Comparison of ENCODE assay signal across 8 cellular contexts in the genomic region with DNA sequence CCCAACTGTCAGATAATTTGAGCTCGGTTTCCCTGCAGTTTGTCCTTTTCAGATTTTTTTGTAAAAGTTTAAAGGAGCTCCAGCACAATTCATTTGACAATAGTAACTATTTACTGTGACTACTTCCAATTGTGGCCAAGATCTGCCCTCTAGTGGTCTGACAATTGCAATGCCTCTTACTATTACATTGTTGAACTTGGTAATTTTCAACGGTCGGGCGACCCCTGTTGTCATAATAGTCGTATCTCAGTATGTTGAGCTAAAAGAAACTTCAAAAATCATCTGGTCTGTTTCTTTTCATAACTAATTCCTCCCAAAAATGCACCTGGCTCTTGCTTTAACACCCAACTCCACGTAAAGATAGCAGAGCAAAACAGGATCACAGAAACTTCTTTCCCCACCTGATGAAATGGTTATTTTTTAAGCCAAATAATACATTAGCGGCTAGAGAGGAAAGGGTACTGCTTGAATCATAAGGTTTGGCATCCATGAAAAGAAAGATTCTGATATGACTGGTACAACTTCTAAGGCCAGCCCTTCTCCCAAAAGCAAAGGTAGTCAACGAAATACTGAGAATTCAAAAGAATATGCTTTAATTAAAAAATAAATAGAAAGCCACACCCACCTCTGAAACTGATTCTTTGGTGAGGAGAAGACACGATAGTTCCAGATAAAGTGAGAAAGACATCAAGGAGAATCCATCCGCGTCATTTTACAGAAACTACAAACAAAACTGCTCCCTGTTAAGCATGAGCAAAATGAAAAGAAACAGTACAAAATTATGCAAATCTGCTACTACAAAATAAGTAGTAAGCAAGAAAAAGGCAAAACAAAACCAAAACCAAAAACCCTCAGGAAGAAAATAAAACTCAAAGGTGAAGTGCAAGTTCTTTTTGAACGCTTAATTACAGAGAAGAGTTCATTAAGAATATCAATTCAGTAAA.
DNase-seq lines count a peak whose midpoint lies in the region; TF ChIP-seq lines count a peak whose summit lies in the region.

No MANE protein-coding gene starts in this region.

- H3K4me3 ChIP-seq in GM12864 (ENCODE audit: low read depth, low read length) (peak overlapping the region; percentile 39), prostate gland (no peak overlapping the region), uterus (no peak overlapping the region)

- WGBS in prostate gland, result 32% methylated on average over 12 of the region's 12 CpGs

- peak overlapping the region; percentile 78 for H3K4me3 Mint-ChIP-seq in HFFc6
- H3K4me3 Mint-ChIP-seq in activated naive CD4-positive, alpha-beta T cell treated with anti-CD3 and anti-CD28 coated beads for 36 hours, result no peak overlapping the region

- no peak for TF ChIP-seq POLR2A in prostate gland (IDR thresholded peaks at IDR 0.05)
- TF ChIP-seq POLR2A in uterus (IDR thresholded peaks at IDR 0.05), result no peak

- H3K9me3 Mint-ChIP-seq in HFFc6, result no peaks in the 10 kb centered on the region
- H3K9me3 Mint-ChIP-seq in activated naive CD4-positive, alpha-beta T cell treated with anti-CD3 and anti-CD28 coated beads for 36 hours, result no peaks in the 10 kb centered on the region

- no peaks in the 10 kb centered on the region for H3K4me1 ChIP-seq in prostate gland (replicated peaks)
- H3K4me1 ChIP-seq in uterus, result peaks cover 0 to 3% of the 10 kb centered on the region in 2 donors

- in situ Hi-C loops in SK-MEL-5 (cut with HindIII; ENCODE audit: low pct_unique_long_range_greater_than_20kb, low sequenced_read_pairs), result no loop called here

- DNase-seq in GM12864 (ENCODE audit: low read depth) (peak; percentile 73), HFFc6 (peak; percentile 88), MV-4-11 (lab: John Stamatoyannopoulos, UW) (peak; percentile 82), SK-MEL-5 (ENCODE audit: low read depth, low spot score) (peak; percentile 82), glomerular endothelial cell (ENCODE audit: extremely low read depth, low read depth, low spot score) (peak; percentile 77), prostate gland (ENCODE audit: low spot score) (peak; percentile 74), uterus (peak; percentile 50 to 77)
- DNase-seq in activated naive CD4-positive, alpha-beta T cell treated with anti-CD3 and anti-CD28 coated beads for 36 hours, result peak; percentile 87

- peak; percentile 84 for TF ChIP-seq CTCF in GM12864 (IDR thresholded peaks at IDR 0.05; ENCODE audit: low read depth, low read length, missing control alignments)
- peak; percentile 97 for TF ChIP-seq CTCF in HFFc6 (IDR thresholded peaks at IDR 0.05)
- peak; percentile 58 to 95 (median 92) for TF ChIP-seq CTCF in prostate gland (IDR thresholded peaks at IDR 0.05)
- TF ChIP-seq CTCF in uterus (IDR thresholded peaks at IDR 0.05), result peak; percentile 82 to 97 (median 92)

- H3K9me3 ChIP-seq in prostate gland (no peaks in the 10 kb centered on the region), uterus (no peaks in the 10 kb centered on the region)

- H3K27ac ChIP-seq in prostate gland, result no peak overlapping the region
- H3K27ac ChIP-seq in uterus, result peak overlapping the region in 1 of 2 donors; percentile 18

- CTCF ChIA-PET in activated naive CD4-positive, alpha-beta T cell treated with anti-CD3 and anti-CD28 coated beads for 36 hours (lab: Charles Lee), result interaction anchor here (0.6 to 15.1 kb wide), 87 partner anchors 10 to 873 kb away, joined by 3 to 227 read pairs (median 4); no protein-coding TSS in a partner anchor

- intact Hi-C loops in activated naive CD4-positive, alpha-beta T cell treated with anti-CD3 and anti-CD28 coated beads for 36 hours (cut with micrococcal nuclease), result loop anchor here (1.0 to 2.0 kb wide), 9 partner anchors 248 to 874 kb away; a partner anchor contains a TSS
- intact Hi-C loops in prostate gland (cut with DNase I), result loop anchor here (2.0 to 5.0 kb wide), 3 partner anchors 286 to 554 kb away; no protein-coding TSS in a partner anchor
- intact Hi-C loops in uterus (cut with DNase I; ENCODE audit: low total_unique reads), result no loop called here

- H3K27me3 Mint-ChIP-seq in HFFc6 (ENCODE audit: insufficient read depth), result peaks cover 3% of the 10 kb centered on the region; the same call in 1 of the 2 replicates
- H3K27me3 Mint-ChIP-seq in activated naive CD4-positive, alpha-beta T cell treated with anti-CD3 and anti-CD28 coated beads for 36 hours (ENCODE audit: low read depth), result peaks cover 3% of the 10 kb centered on the region

- peak overlapping the region; percentile 40; the same call in 1 of the 2 replicates for H3K27ac Mint-ChIP-seq in HFFc6
- H3K27ac Mint-ChIP-seq in activated naive CD4-positive, alpha-beta T cell treated with anti-CD3 and anti-CD28 coated beads for 36 hours, result no peak overlapping the region

- H3K4me1 Mint-ChIP-seq in HFFc6 (ENCODE audit: low read depth), result peaks cover 63% of the 10 kb centered on the region
- H3K4me1 Mint-ChIP-seq in activated naive CD4-positive, alpha-beta T cell treated with anti-CD3 and anti-CD28 coated beads for 36 hours (ENCODE audit: low read depth), result peaks cover 2% of the 10 kb centered on the region

- H3K36me3 Mint-ChIP-seq in HFFc6 (ENCODE audit: low read depth), result no peaks in the 10 kb centered on the region
- H3K36me3 Mint-ChIP-seq in activated naive CD4-positive, alpha-beta T cell treated with anti-CD3 and anti-CD28 coated beads for 36 hours (ENCODE audit: low read depth), result no peaks in the 10 kb centered on the region

- H3K36me3 ChIP-seq in prostate gland (no peaks in the 10 kb centered on the region), uterus (no peaks in the 10 kb centered on the region)

- H3K27me3 ChIP-seq in prostate gland (replicated peaks; ENCODE audit: insufficient read depth) (no peaks in the 10 kb centered on the region), uterus (no peaks in the 10 kb centered on the region)
